ENCODE assay signal across 8 cellular contexts in the genomic region with DNA sequence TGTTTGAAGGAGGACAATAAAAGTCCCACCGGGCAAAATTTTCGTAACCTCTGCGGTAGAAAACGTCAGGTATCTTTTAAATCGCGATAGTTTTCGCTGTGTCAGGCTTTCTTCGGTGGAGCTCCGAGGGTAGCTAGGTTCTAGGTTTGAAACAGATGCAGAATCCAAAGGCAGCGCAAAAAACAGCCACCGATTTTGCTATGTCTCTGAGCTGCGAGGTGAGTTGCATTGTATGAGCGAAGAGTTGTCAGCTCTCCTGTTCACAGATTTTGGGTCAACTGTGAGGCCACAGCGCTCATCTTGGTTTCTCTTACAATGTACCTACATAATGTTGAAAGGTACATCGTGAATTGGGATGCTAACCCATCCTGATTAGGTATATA. TPM values are rescaled to one million over a fixed set of nuclear protein-coding genes. Genes with fewer than 3 reads are reported as not detected.
DNase-seq lines count a peak whose midpoint lies in the region; ATAC-seq and TF ChIP-seq lines count a peak whose summit lies in the region.

No MANE protein-coding gene starts in this region.

- H3K27ac ChIP-seq in body of pancreas (peak overlapping the region; percentile 86 to 98 (median 96)), stomach (peak overlapping the region; percentile 95 to 97 (median 96))

- DNase-seq in NT2/D1 (ENCODE audit: low read depth, low spot score) (no peak), body of pancreas (peak; percentile 32 to 53 (median 44)), kidney glomerular epithelial cell (lab: John Stamatoyannopoulos, UW) (peak; percentile 50), stomach (no peak), OCI-M2 (lab: John Stamatoyannopoulos, UW; ENCODE audit: unreplicated experiment) (no peak), LoVo (ENCODE audit: low spot score) (no peak)

- 0 to 1% methylated on average over 15 of the region's 15 CpGs for WGBS in body of pancreas, 2 donors
- WGBS in stomach, 5 donors, result 0 to 2% (median 1%) methylated on average over 15 of the region's 15 CpGs

- TF ChIP-seq POLR2A in body of pancreas (IDR thresholded peaks at IDR 0.05) (no peak), stomach (IDR thresholded peaks at IDR 0.05) (no peak)

- peaks cover 6% of the 10 kb centered on the region; the same call in 1 of the 2 replicates for H3K4me1 ChIP-seq in ES-I3 (ENCODE audit: insufficient read depth, low read length)
- no peaks in the 10 kb centered on the region for H3K4me1 ChIP-seq in NT2/D1 (ENCODE audit: insufficient read depth, insufficient read length)
- peaks cover 15% of the 10 kb centered on the region for H3K4me1 ChIP-seq in body of pancreas
- peaks cover 0 to 44% (median 22%) of the 10 kb centered on the region in 4 donors for H3K4me1 ChIP-seq in stomach

- H3K9me3 ChIP-seq in ES-I3 (ENCODE audit: control insufficient read depth, insufficient read depth, low read length) (no peaks in the 10 kb centered on the region), NT2/D1 (ENCODE audit: insufficient read depth, low read length) (no peaks in the 10 kb centered on the region), body of pancreas (no peaks in the 10 kb centered on the region), stomach (no peaks in the 10 kb centered on the region)

- ATAC-seq in body of pancreas, result peak; percentile 11
- ATAC-seq in HG03139 (IDR thresholded peaks at IDR 0.05; ENCODE audit: unreplicated experiment), result no peak

- H3K4me3 ChIP-seq in NT2/D1 (ENCODE audit: insufficient read length, low read depth) (peak overlapping the region; percentile 70), body of pancreas (peak overlapping the region; percentile 32 to 53), stomach (peak overlapping the region; percentile 58 to 73 (median 64))

- intact Hi-C loops in body of pancreas (cut with DNase I) (no loop called here), stomach (cut with DNase I; ENCODE audit: low total_unique reads) (no loop called here)

- H3K27me3 ChIP-seq in NT2/D1 (ENCODE audit: insufficient read depth, insufficient read length), result no peaks in the 10 kb centered on the region
- H3K27me3 ChIP-seq in body of pancreas, result no peaks in the 10 kb centered on the region
- no peaks in the 10 kb centered on the region for H3K27me3 ChIP-seq in stomach

- no peak for TF ChIP-seq EP300 in stomach (IDR thresholded peaks at IDR 0.05)

- TF ChIP-seq CTCF in body of pancreas (IDR thresholded peaks at IDR 0.05), result no peak
- TF ChIP-seq CTCF in stomach (IDR thresholded peaks at IDR 0.05), result no peak

- H3K36me3 ChIP-seq in ES-I3 (ENCODE audit: insufficient read depth, low read length) (no peaks in the 10 kb centered on the region), NT2/D1 (ENCODE audit: insufficient read depth, insufficient read length, low read length) (no peaks in the 10 kb centered on the region), body of pancreas (replicated peaks in 1 of 2; ENCODE audit: insufficient read depth in 1 of 2, low read depth in 2 of 2) (no peaks in the 10 kb centered on the region), stomach (no peaks in the 10 kb centered on the region)

- H3K9ac ChIP-seq in ES-I3 (ENCODE audit: low read depth, low read length) (peak overlapping the region; percentile 96), NT2/D1 (ENCODE audit: insufficient read length, low read depth) (peak overlapping the region; percentile 91)

RNA-seq across cellular contexts. Expression of gene CLCN3, which starts 0.5 kb away (rescaled TPM):
- total RNA-seq in body of pancreas, result 10 to 100 TPM; 22.4 to 40.5 TPM
- total RNA-seq in stomach, result 100 to 1,000 TPM in 1 of 5 donors, 10 to 100 TPM in 3, 1 to 10 TPM in 1; 2.3 to 228 (median 34.1) TPM
- polyA plus RNA-seq in stomach, result 1 to 10 TPM; 6.5 to 7.3 (median 7.1) TPM

RNA-seq across cellular contexts. Expression of gene NEK1, which starts 8.5 kb away (rescaled TPM):
- total RNA-seq in body of pancreas (10 to 100 TPM in 1 of 2 donors, 1 to 10 TPM in 1; 6.3 to 12.2 TPM), stomach (10 to 100 TPM in 2 of 5 donors, 1 to 10 TPM in 3; 1.2 to 28.6 (median 8.0) TPM)
- 1 to 10 TPM; 3.8 to 5.8 (median 5.2) TPM for polyA plus RNA-seq in stomach

Comparison
In these comparisons a context has a peak if more than half of its experiments do, and no peak if none do; other contexts are left out.
1. DNase-seq: peak in body of pancreas (4 of 4) and kidney glomerular epithelial cell (single experiment); none in NT2/D1 (single experiment), stomach (single experiment), OCI-M2 (single experiment) and LoVo (single experiment).
2. Peak in every context shown above with its lines, with median percentiles within 50 percentile points of each other: H3K4me3 ChIP-seq.